17 cellular contexts compared by ENCODE assay signal in genomic region chr5:36844305-36844704, GRCh38. TPM values are rescaled to one million over a fixed set of nuclear protein-coding genes. Genes with fewer than 3 reads are reported as not detected.
DNase-seq lines count a peak whose midpoint lies in the region; ATAC-seq lines count a peak whose summit lies in the region.
"Had no signal": no experiment of that assay in that cellular context is flagged by ENCODE, and none has a peak within 500 bp of the region (broad histone marks: within the 10 kb centered on the region; RNA-seq: fewer than 3 reads in every experiment).

No MANE protein-coding gene starts in this region.

- no peaks in the 10 kb centered on the region for H3K36me3 Mint-ChIP-seq in naive thymus-derived CD8-positive, alpha-beta T cell
- H3K36me3 Mint-ChIP-seq: CD8-positive, alpha-beta T cell had no signal

- H3K4me1 Mint-ChIP-seq in stimulated activated naive CD8-positive, alpha-beta T cell treated with anti-CD3 and anti-CD28 coated beads, Interleukin-15, amount 100 ng/mL, for 72 hours = peaks cover 17% of the 10 kb centered on the region
- H3K4me1 Mint-ChIP-seq in naive thymus-derived CD8-positive, alpha-beta T cell = peaks cover 13 to 22% (median 17%) of the 10 kb centered on the region in 4 donors

- no peak overlapping the region for H3K4me3 Mint-ChIP-seq in stimulated activated naive CD8-positive, alpha-beta T cell treated with anti-CD3 and anti-CD28 coated beads, Interleukin-15, amount 100 ng/mL, for 72 hours
- peak overlapping the region in 4 of 10 donors; percentile 1 to 39 (median 4) for H3K4me3 Mint-ChIP-seq in naive thymus-derived CD8-positive, alpha-beta T cell
- H3K4me3 Mint-ChIP-seq: CD8-positive, alpha-beta T cell; HFFc6 had no signal

- no peak overlapping the region for H3K27ac Mint-ChIP-seq in stimulated activated naive CD8-positive, alpha-beta T cell treated with anti-CD3 and anti-CD28 coated beads, Interleukin-15, amount 100 ng/mL, for 72 hours
- no peak overlapping the region for H3K27ac Mint-ChIP-seq in naive thymus-derived CD8-positive, alpha-beta T cell
- H3K27ac Mint-ChIP-seq: CD8-positive, alpha-beta T cell; HFFc6 had no signal

- no peaks in the 10 kb centered on the region for H3K9me3 Mint-ChIP-seq in stimulated activated naive CD8-positive, alpha-beta T cell treated with anti-CD3 and anti-CD28 coated beads, Interleukin-15, amount 100 ng/mL, for 72 hours
- peaks cover 0 to 9% (median 0%) of the 10 kb centered on the region in 9 donors for H3K9me3 Mint-ChIP-seq in naive thymus-derived CD8-positive, alpha-beta T cell
- H3K9me3 Mint-ChIP-seq: CD8-positive, alpha-beta T cell; HFFc6 had no signal

- ATAC-seq in stimulated activated naive CD8-positive, alpha-beta T cell treated with anti-CD3 and anti-CD28 coated beads, Interleukin-15, Interleukin-2, amounts not matched to agents 100 U/mL and 50 U/mL, for 24 hours = peak; percentile 23
- ATAC-seq in stimulated activated naive CD8-positive, alpha-beta T cell treated with anti-CD3 and anti-CD28 coated beads, Interleukin-15, amount 100 ng/mL, for 72 hours = no peak
- ATAC-seq in naive thymus-derived CD8-positive, alpha-beta T cell = peak; percentile 68 to 77
- ATAC-seq in HG03095 (IDR thresholded peaks at IDR 0.05; ENCODE audit: unreplicated experiment) = no peak
- ATAC-seq: CD8-positive, alpha-beta T cell; HCT116 had no signal

- POLR2A ChIA-PET in naive thymus-derived CD8-positive, alpha-beta T cell (lab: Charles Lee) = no interaction called here

- peak; percentile 63 for DNase-seq in NCI-H1105 treated with DMSO at 0.1 percent for 48 hours (lab: John Stamatoyannopoulos, UW)
- no peak for DNase-seq in NCI-H1105 (lab: John Stamatoyannopoulos, UW)
- no peak for DNase-seq in stimulated activated naive CD8-positive, alpha-beta T cell treated with anti-CD3 and anti-CD28 coated beads, Interleukin-15, Interleukin-2, amounts not matched to agents 100 U/mL and 50 U/mL, for 24 hours
- DNase-seq in stimulated activated naive CD8-positive, alpha-beta T cell treated with anti-CD3 and anti-CD28 coated beads, Interleukin-15, amount 100 ng/mL, for 72 hours = no peak
- peak in 3 of 10 donors; percentile 7 to 11 (median 9) for DNase-seq in naive thymus-derived CD8-positive, alpha-beta T cell
- DNase-seq in NK-92 treated with Interleukin-12 subunit alpha and Interleukin-12 subunit beta, amount 100 ng/mL, for 24 hours (lab: John Stamatoyannopoulos, UW) = no peak
- DNase-seq: AML-193, Calu3, DMS79 treated with DMSO at 0.1 percent for 48 hours, GF-D8, GOT3, H7, HFFc6, IMR-90 had no signal

- H3K27me3 Mint-ChIP-seq in stimulated activated naive CD8-positive, alpha-beta T cell treated with anti-CD3 and anti-CD28 coated beads, Interleukin-15, amount 100 ng/mL, for 72 hours = no peaks in the 10 kb centered on the region
- H3K27me3 Mint-ChIP-seq in naive thymus-derived CD8-positive, alpha-beta T cell = peaks cover 2 to 9% (median 4%) of the 10 kb centered on the region in 5 donors

RNA-seq across cellular contexts. Expression of gene NIPBL, which starts 32.3 kb away (rescaled TPM):
- total RNA-seq in naive thymus-derived CD8-positive, alpha-beta T cell = 100 to 1,000 TPM; 120 to 127 TPM
- polyA plus RNA-seq in naive thymus-derived CD8-positive, alpha-beta T cell = 10 to 100 TPM; 13.8 to 36.4 (median 24.3) TPM

Comparison
In these comparisons a context has a peak if more than half of its experiments do, and no peak if none do; other contexts are left out.
1. ATAC-seq: peak in stimulated activated naive CD8-positive, alpha-beta T cell treated with anti-CD3 and anti-CD28 coated beads, Interleukin-15, Interleukin-2, amounts not matched to agents 100 U/mL and 50 U/mL, for 24 hours (single experiment) and naive thymus-derived CD8-positive, alpha-beta T cell (2 of 2); none in stimulated activated naive CD8-positive, alpha-beta T cell treated with anti-CD3 and anti-CD28 coated beads, Interleukin-15, amount 100 ng/mL, for 72 hours (single experiment) and HG03095 (single experiment).